In genomic region chr11:59783632-59784090, GRCh38 we compare ENCODE assay signal across 18 cellular contexts.
"Had no signal": no experiment of that assay in that cellular context is flagged by ENCODE, and none has a peak within 500 bp of the region (broad histone marks: within the 10 kb centered on the region; RNA-seq: fewer than 3 reads in every experiment).

No MANE protein-coding gene starts in this region.

- DNase-seq: activated naive CD4-positive, alpha-beta T cell treated with anti-CD3 and anti-CD28 coated beads for 36 hours; cerebellar nuclear complex; cortex of kidney; heart left ventricle; left lung; midbrain; stimulated activated CD4-positive, alpha-beta T cell treated with anti-CD3 and anti-CD28 coated beads, Interleukin-12 subunit alpha, Interleukin-12 subunit beta, amount 100 ng/mL, for 4 hours; stimulated activated CD4-positive, alpha-beta T cell treated with anti-CD3 and anti-CD28 coated beads, Interleukin-1b, Interleukin-23, amount 100 ng/mL, for 48 hours; stimulated activated CD8-positive, alpha-beta memory T cell treated with anti-CD3 and anti-CD28 coated beads, Interleukin-4, amount 100 ng/mL, for 48 hours; stimulated activated naive CD4-positive, alpha-beta T cell treated with Interleukin-2 at 50 U/mL for 16 hours; T-cell; T1000; trophoblast cell had no signal

- H3K27me3 ChIP-seq: esophagus muscularis mucosa, gastroesophageal sphincter, heart left ventricle, left lung, suprapubic skin, vagina had no signal

- H3K27ac Mint-ChIP-seq: activated naive CD4-positive, alpha-beta T cell treated with anti-CD3 and anti-CD28 coated beads for 36 hours had no signal

- H3K4me3 ChIP-seq: esophagus muscularis mucosa, gastroesophageal sphincter, heart left ventricle, left lung, suprapubic skin, vagina had no signal

- H3K27me3 Mint-ChIP-seq: T-cell had no signal

- H3K27ac ChIP-seq: esophagus muscularis mucosa, gastroesophageal sphincter, heart left ventricle, left lung, suprapubic skin, vagina had no signal

- H3K4me3 Mint-ChIP-seq: activated naive CD4-positive, alpha-beta T cell treated with anti-CD3 and anti-CD28 coated beads for 36 hours; T-cell had no signal

- ATAC-seq: gastroesophageal sphincter, heart left ventricle, left lung, SK-N-SH treated with all-trans-retinoic acid at 6 μM for 48 hours, T-cell had no signal

- H3K9me3 Mint-ChIP-seq: activated naive CD4-positive, alpha-beta T cell treated with anti-CD3 and anti-CD28 coated beads for 36 hours; T-cell had no signal
